ENCODE assay signal across 18 cellular contexts in the genomic region with DNA sequence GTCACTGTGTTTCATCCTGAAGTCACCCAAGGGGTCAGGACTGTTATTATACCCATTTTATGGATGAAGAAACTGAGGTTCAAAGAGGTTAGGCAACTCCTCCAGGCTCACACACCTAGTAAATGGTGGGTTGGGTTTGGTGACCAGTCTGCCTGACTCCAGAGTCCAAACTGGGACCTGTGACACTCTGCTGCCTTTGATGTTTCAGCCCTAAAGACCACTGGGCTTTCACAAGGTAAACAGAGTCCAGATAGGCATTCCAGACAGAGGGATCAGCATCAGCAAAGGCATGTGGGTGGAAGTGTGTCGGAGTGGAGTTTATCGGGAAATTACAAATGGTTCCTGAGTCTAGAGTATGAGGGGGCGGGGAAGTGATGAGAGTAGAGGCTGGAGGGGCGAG. TPM values are rescaled to one million over a fixed set of nuclear protein-coding genes. Genes with fewer than 3 reads are reported as not detected.
DNase-seq lines count a peak whose midpoint lies in the region; ATAC-seq and TF ChIP-seq lines count a peak whose summit lies in the region.
"Had no signal": no experiment of that assay in that cellular context is flagged by ENCODE, and none has a peak within 500 bp of the region (broad histone marks: within the 10 kb centered on the region; RNA-seq: fewer than 3 reads in every experiment).

No MANE protein-coding gene starts in this region.

- intact Hi-C loops in activated naive CD4-positive, alpha-beta T cell treated with anti-CD3 and anti-CD28 coated beads for 36 hours (cut with micrococcal nuclease), result loop anchor here (1.0 kb wide), 1 partner anchor 8 kb away; no protein-coding TSS in a partner anchor
- intact Hi-C loops in A673 (cut with micrococcal nuclease; ENCODE audit: unreplicated experiment), result no loop called here

- H3K4me3 ChIP-seq in RWPE2 (ENCODE audit: severe bottlenecking), result no peak overlapping the region
- no peak overlapping the region for H3K4me3 ChIP-seq in coronary artery
- H3K4me3 ChIP-seq in A673 (ENCODE audit: low read depth, low read length, poor library complexity, severe bottlenecking), result no peak overlapping the region
- H3K4me3 ChIP-seq: body of pancreas, neural progenitor cell, Peyer's patch, upper lobe of left lung had no signal

- BruUV-seq in A673 (replicated peaks; lab: Mats Ljungman, UMichigan), result no TSS peak

- H3K36me3 Mint-ChIP-seq in activated naive CD4-positive, alpha-beta T cell treated with anti-CD3 and anti-CD28 coated beads for 36 hours (ENCODE audit: low read depth), result peaks cover 5% of the 10 kb centered on the region
- no peaks in the 10 kb centered on the region for H3K36me3 Mint-ChIP-seq in type B pancreatic cell
- peaks cover 0 to 15% (median 11%) of the 10 kb centered on the region in 3 donors for H3K36me3 Mint-ChIP-seq in immature natural killer cell
- H3K36me3 Mint-ChIP-seq: neural progenitor cell had no signal

- no peaks in the 10 kb centered on the region for H3K27me3 Mint-ChIP-seq in activated naive CD4-positive, alpha-beta T cell treated with anti-CD3 and anti-CD28 coated beads for 36 hours (ENCODE audit: low read depth)
- no peaks in the 10 kb centered on the region for H3K27me3 Mint-ChIP-seq in type B pancreatic cell
- H3K27me3 Mint-ChIP-seq in immature natural killer cell (ENCODE audit: low read depth in 3 of 3), result peaks cover 1 to 4% (median 4%) of the 10 kb centered on the region in 3 donors

- H3K9me3 ChIP-seq in RWPE2 (ENCODE audit: severe bottlenecking), result no peaks in the 10 kb centered on the region
- no peaks in the 10 kb centered on the region for H3K9me3 ChIP-seq in A673 (ENCODE audit: low read depth, low read length, poor library complexity, severe bottlenecking)
- H3K9me3 ChIP-seq: body of pancreas, Peyer's patch, upper lobe of left lung had no signal

- ATAC-seq in RWPE2 (ENCODE audit: low read depth), result no peak
- ATAC-seq: body of pancreas had no signal

- no peak overlapping the region for H3K4me3 Mint-ChIP-seq in activated naive CD4-positive, alpha-beta T cell treated with anti-CD3 and anti-CD28 coated beads for 36 hours
- H3K4me3 Mint-ChIP-seq in type B pancreatic cell (no peak overlapping the region), immature natural killer cell (no peak overlapping the region)
- H3K4me3 Mint-ChIP-seq: neural progenitor cell had no signal

- peaks cover 86% of the 10 kb centered on the region for H3K36me3 ChIP-seq in RWPE2 (ENCODE audit: low read depth)
- H3K36me3 ChIP-seq in A673 (ENCODE audit: insufficient read depth, low read length, poor library complexity, severe bottlenecking), result no peaks in the 10 kb centered on the region
- H3K36me3 ChIP-seq: neural progenitor cell had no signal

- no peak for DNase-seq in activated naive CD4-positive, alpha-beta T cell treated with anti-CD3 and anti-CD28 coated beads for 36 hours
- DNase-seq in activated naive CD4-positive, alpha-beta T cell treated with anti-CD3 and anti-CD28 coated beads, Interleukin-2, amount 50 U/mL, for 16 hours, result no peak
- no peak for DNase-seq in RWPE2 (ENCODE audit: low spot score)
- no peak for DNase-seq in coronary artery (ENCODE audit: low spot score)
- no peak for DNase-seq in type B pancreatic cell (ENCODE audit: extremely low spot score, unreplicated experiment)
- no peak for DNase-seq in immature natural killer cell
- no peak for DNase-seq in A673 (ENCODE audit: low spot score)
- no peak for DNase-seq in DMS79 (lab: John Stamatoyannopoulos, UW)
- DNase-seq: body of pancreas; HCEC 1CT; kidney; NCI-H2107; NCI-H748 treated with DMSO at 0.1 percent for 48 hours; Peyer's patch; right cardiac atrium; stimulated activated CD4-positive, alpha-beta T cell treated with anti-CD3 and anti-CD28 coated beads, Interleukin-2, amount 100 ng/mL, for 24 hours; upper lobe of left lung had no signal

- H3K27ac Mint-ChIP-seq in activated naive CD4-positive, alpha-beta T cell treated with anti-CD3 and anti-CD28 coated beads for 36 hours, result peak overlapping the region; percentile 87
- H3K27ac Mint-ChIP-seq in type B pancreatic cell (peak overlapping the region; percentile 9), immature natural killer cell (peak overlapping the region in 2 of 6 donors; percentile 27 to 66)
- H3K27ac Mint-ChIP-seq: neural progenitor cell had no signal

- POLR2A ChIA-PET in A673 (lab: Charles Lee; ENCODE audit: low non-redundant PET), result no interaction called here

- H3K27ac ChIP-seq in RWPE2 (ENCODE audit: poor library complexity, severe bottlenecking) (peak overlapping the region; percentile 15), coronary artery (peak overlapping the region; percentile 32 to 77), A673 (ENCODE audit: low read depth, low read length, poor library complexity, severe bottlenecking) (no peak overlapping the region)
- H3K27ac ChIP-seq: body of pancreas, neural progenitor cell had no signal

- peaks cover 57% of the 10 kb centered on the region for H3K4me1 Mint-ChIP-seq in activated naive CD4-positive, alpha-beta T cell treated with anti-CD3 and anti-CD28 coated beads for 36 hours (ENCODE audit: low read depth)
- H3K4me1 Mint-ChIP-seq in type B pancreatic cell (ENCODE audit: unreplicated experiment), result peaks cover 21% of the 10 kb centered on the region
- H3K4me1 Mint-ChIP-seq in immature natural killer cell, result peaks cover 16 to 33% of the 10 kb centered on the region in 2 donors
- H3K4me1 Mint-ChIP-seq: neural progenitor cell had no signal

- H3K27me3 ChIP-seq in RWPE2 (ENCODE audit: insufficient read depth, poor library complexity, severe bottlenecking) (no peaks in the 10 kb centered on the region), A673 (replicated peaks; ENCODE audit: insufficient read depth, low read depth, low read length, poor library complexity) (no peaks in the 10 kb centered on the region)
- H3K27me3 ChIP-seq: body of pancreas, neural progenitor cell, Peyer's patch, upper lobe of left lung had no signal

- H3K4me1 ChIP-seq in RWPE2 (ENCODE audit: insufficient read depth, poor library complexity, severe bottlenecking), result no peaks in the 10 kb centered on the region
- H3K4me1 ChIP-seq in A673 (ENCODE audit: insufficient read depth, low read length, poor library complexity, severe bottlenecking), result no peaks in the 10 kb centered on the region
- H3K4me1 ChIP-seq: body of pancreas, neural progenitor cell had no signal

- CTCF ChIA-PET in activated naive CD4-positive, alpha-beta T cell treated with anti-CD3 and anti-CD28 coated beads for 36 hours (lab: Charles Lee), result interaction anchor here (0.6 to 1.0 kb wide), 2 partner anchors 39 to 1888 kb away, joined by 4 to 7 read pairs; no protein-coding TSS in a partner anchor
- CTCF ChIA-PET in A673 (lab: Charles Lee), result no interaction called here

- H3K9me3 Mint-ChIP-seq in activated naive CD4-positive, alpha-beta T cell treated with anti-CD3 and anti-CD28 coated beads for 36 hours, result no peaks in the 10 kb centered on the region
- H3K9me3 Mint-ChIP-seq in type B pancreatic cell, result no peaks in the 10 kb centered on the region
- no peaks in the 10 kb centered on the region for H3K9me3 Mint-ChIP-seq in immature natural killer cell
- H3K9me3 Mint-ChIP-seq: neural progenitor cell had no signal

- TF ChIP-seq CTCF in RWPE2 (IDR thresholded peaks at IDR 0.05; ENCODE audit: poor library complexity, severe bottlenecking), result no peak
- no peak for TF ChIP-seq CTCF in coronary artery (IDR thresholded peaks at IDR 0.05)
- TF ChIP-seq CTCF in type B pancreatic cell (conservative IDR thresholded peaks at IDR 0.05), result no peak
- no peak for TF ChIP-seq CTCF in A673 (conservative IDR thresholded peaks at IDR 0.05; ENCODE audit: low read depth, low read length)

RNA-seq across cellular contexts. Expression of gene MICAL2, which starts 38.5 kb away (rescaled TPM):
- 10 to 100 TPM; 48.7 to 54.6 TPM for total RNA-seq in activated naive CD4-positive, alpha-beta T cell treated with anti-CD3 and anti-CD28 coated beads for 36 hours
- total RNA-seq in type B pancreatic cell (ENCODE audit: low replicate concordance) (35.7 and 38.0 TPM in 2 replicates), A673 (2021) (0.44 and 1.1 TPM in 2 replicates)
- polyA plus RNA-seq in immature natural killer cell, result 10 to 100 TPM in 2 of 3 donors, 1 to 10 TPM in 1; 7.0 to 35.0 (median 10.1) TPM

Comparison
In these comparisons a context has a peak if more than half of its experiments do, and no peak if none do; other contexts are left out.
1. RNA of gene MICAL2, which starts 38.5 kb away (total RNA-seq): 48.7 to 54.6 TPM in activated naive CD4-positive, alpha-beta T cell treated with anti-CD3 and anti-CD28 coated beads for 36 hours and 35.7 to 38.0 TPM in type B pancreatic cell; 0.44 to 1.1 TPM in A673; every median in the first group is over 10 times any median in the second.